21 cellular contexts compared by ENCODE assay signal in the genomic region with DNA sequence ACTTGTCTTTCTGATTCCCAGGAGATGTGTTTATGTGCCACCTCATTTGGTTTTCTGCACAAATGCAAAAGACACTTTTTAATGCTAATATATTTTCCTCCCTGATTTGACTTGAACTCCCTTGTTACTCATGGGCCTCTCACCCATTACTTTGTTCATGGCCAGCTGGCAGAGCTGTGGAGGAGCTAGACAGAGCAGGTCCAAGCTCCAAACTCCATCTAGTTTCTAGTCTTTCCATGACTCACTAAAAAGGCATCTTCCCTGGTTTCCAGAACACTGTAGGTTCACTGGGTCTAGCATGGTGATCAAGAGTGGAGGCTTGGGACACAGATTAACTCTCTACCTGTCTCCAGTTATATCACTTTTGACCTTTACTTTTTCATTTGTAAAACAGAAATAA.
DNase-seq lines count a peak whose midpoint lies in the region; ATAC-seq, FAIRE-seq and TF ChIP-seq lines count a peak whose summit lies in the region.
"Had no signal": no experiment of that assay in that cellular context is flagged by ENCODE, and none has a peak within 500 bp of the region (broad histone marks: within the 10 kb centered on the region; RNA-seq: fewer than 3 reads in every experiment).

No MANE protein-coding gene starts in this region.

- H3K9me3 ChIP-seq in keratinocyte (ENCODE audit: control insufficient read depth, low read depth, low read length) (no peaks in the 10 kb centered on the region), aorta (ENCODE audit: control insufficient read depth, low read length) (peaks cover 4% of the 10 kb centered on the region)
- H3K9me3 ChIP-seq: BE2C, SJSA1 had no signal

- H4K20me1 ChIP-seq in keratinocyte (ENCODE audit: control insufficient read depth, extremely low read depth, insufficient read depth, low read length): no peaks in the 10 kb centered on the region

- no peaks in the 10 kb centered on the region for H3K9me1 ChIP-seq in keratinocyte (ENCODE audit: control insufficient read depth, extremely low read depth, insufficient read depth, low read length)

- H3K27me3 ChIP-seq in bronchial epithelial cell (ENCODE audit: control insufficient read depth, insufficient read depth, low read length) (no peaks in the 10 kb centered on the region), keratinocyte (ENCODE audit: control insufficient read depth, extremely low read depth, insufficient read depth, low read length) (no peaks in the 10 kb centered on the region), aorta (ENCODE audit: control insufficient read depth in 1 of 2, insufficient read depth in 2 of 2, low read length in 1 of 2) (no peaks in the 10 kb centered on the region)
- H3K27me3 ChIP-seq: BE2C, SJSA1 had no signal

- dilution Hi-C loops in keratinocyte (cut with MboI; ENCODE audit: extremely low pct_ligation_motif_present, low sequenced_read_pairs): no loop called here

- FAIRE-seq in bronchial epithelial cell (lab: Jason Lieb, UNC) (no peak), keratinocyte (lab: Jason Lieb, UNC) (peak; percentile 34)
- FAIRE-seq: GM18507 had no signal

- DNase-seq in Right ventricle myocardium superior (no peak), cardiac septum (ENCODE audit: low spot score) (no peak), bronchial epithelial cell (ENCODE audit: low read depth) (peak; percentile 65), keratinocyte (ENCODE audit: low read depth, low spot score) (no peak), aorta (no peak)
- DNase-seq: 8988T, ACHN, BE2C, DMS153, H9, KBM-7, MM.1S, NCI-H2029, NCI-H446, NCI-H524 treated with DMSO at 0.1 percent for 48 hours, NCI-H774 had no signal

- H3K79me2 ChIP-seq in keratinocyte (ENCODE audit: control insufficient read depth, insufficient read depth, low read length): no peaks in the 10 kb centered on the region

- H3K9ac ChIP-seq in keratinocyte (ENCODE audit: control insufficient read depth, extremely low read depth, insufficient read depth, low read length): no peak overlapping the region

- H3K27ac ChIP-seq in keratinocyte (ENCODE audit: control insufficient read depth, insufficient read depth, low read length): no peak overlapping the region
- H3K27ac ChIP-seq in aorta (ENCODE audit: low read depth in 1 of 2, low read length in 2 of 2): no peak overlapping the region
- H3K27ac ChIP-seq: SJSA1 had no signal

- no peak overlapping the region for H2AFZ ChIP-seq in keratinocyte (ENCODE audit: control insufficient read depth, low read length)
- H2AFZ ChIP-seq: GM23338 had no signal

- H3K36me3 ChIP-seq in bronchial epithelial cell (ENCODE audit: control insufficient read depth, insufficient read depth, low read length) (no peaks in the 10 kb centered on the region), keratinocyte (ENCODE audit: control insufficient read depth in 2 of 2, extremely low read depth in 1 of 2, insufficient read depth in 2 of 2, low read length in 2 of 2) (no peaks in the 10 kb centered on the region), aorta (ENCODE audit: control insufficient read depth in 1 of 2, insufficient read depth in 2 of 2, low read length in 1 of 2) (no peaks in the 10 kb centered on the region)
- H3K36me3 ChIP-seq: BE2C, SJSA1 had no signal

- intact Hi-C loops in Right ventricle myocardium superior (cut with DNase I): no loop called here
- intact Hi-C loops in cardiac septum (cut with DNase I): no loop called here
- intact Hi-C loops in aorta (cut with DNase I): no loop called here

- no peaks in the 10 kb centered on the region for H3K4me1 ChIP-seq in keratinocyte (ENCODE audit: control insufficient read depth, extremely low read depth, insufficient read depth, low read length)
- H3K4me1 ChIP-seq in aorta (ENCODE audit: control insufficient read depth in 1 of 2, insufficient read depth in 2 of 2, low read length in 2 of 2): no peaks in the 10 kb centered on the region
- H3K4me1 ChIP-seq: BE2C, SJSA1 had no signal

- no peak overlapping the region for H3K4me2 ChIP-seq in keratinocyte (ENCODE audit: control insufficient read depth, extremely low read depth, insufficient read depth, low read depth, low read length)
- H3K4me2 ChIP-seq: GM23338 had no signal

- ATAC-seq in Right ventricle myocardium superior (ENCODE audit: poor library complexity) (peak; percentile 41), aorta (ENCODE audit: low FRiP score) (peak; percentile 40), GM21390 (IDR thresholded peaks at IDR 0.05; ENCODE audit: unreplicated experiment) (no peak), HG02571 (IDR thresholded peaks at IDR 0.05; ENCODE audit: unreplicated experiment) (no peak)
- ATAC-seq: GM23338 had no signal

- no peak for TF ChIP-seq CTCF in bronchial epithelial cell (IDR thresholded peaks at IDR 0.05; ENCODE audit: insufficient read depth, low read length, severe bottlenecking)
- TF ChIP-seq CTCF in keratinocyte (optimal IDR thresholded peaks at IDR 0.05 in 1 of 3, IDR thresholded peaks at IDR 0.05 in 1 of 3, conservative IDR thresholded peaks at IDR 0.05 in 1 of 3; ENCODE audit: extremely low read depth in 1 of 3, insufficient read depth in 2 of 3, low read length in 3 of 3): no peak

- H3K4me3 ChIP-seq in bronchial epithelial cell (ENCODE audit: low read depth, low read length) (no peak overlapping the region), keratinocyte (ENCODE audit: control insufficient read depth in 2 of 3, extremely low read depth in 1 of 3, insufficient read depth in 2 of 3, low read depth in 1 of 3, low read length in 3 of 3) (no peak overlapping the region), aorta (ENCODE audit: low read length in 2 of 2) (no peak overlapping the region)
- H3K4me3 ChIP-seq: GM23338, SJSA1 had no signal

Comparison
In these comparisons a context has a peak if more than half of its experiments do, and no peak if none do; other contexts are left out.
1. ATAC-seq: peak in Right ventricle myocardium superior (single experiment) and aorta (single experiment); none in GM21390 (single experiment) and HG02571 (single experiment).